ENCODE assay signal across 9 cellular contexts in the genomic region with DNA sequence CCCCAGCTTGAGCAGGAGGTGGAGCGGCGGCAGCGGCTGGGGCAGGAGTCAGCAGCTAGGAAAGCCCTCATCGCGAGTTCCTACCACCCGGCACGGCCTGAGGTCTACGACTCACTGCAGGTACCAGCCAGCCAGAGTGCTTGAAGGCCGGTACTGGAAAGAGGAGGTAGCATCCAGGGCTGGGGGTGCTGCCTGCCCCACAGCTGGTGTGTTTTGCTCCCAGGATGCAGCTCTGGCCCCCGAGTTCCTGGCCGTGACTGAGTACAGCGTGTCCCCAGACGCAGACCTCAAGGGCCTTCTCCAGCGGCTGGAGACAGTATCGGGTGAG. TPM values are rescaled to one million over a fixed set of nuclear protein-coding genes. Genes with fewer than 3 reads are reported as not detected.
DNase-seq lines count a peak whose midpoint lies in the region; ATAC-seq and TF ChIP-seq lines count a peak whose summit lies in the region.
"Had no signal": no experiment of that assay in that cellular context is flagged by ENCODE, and none has a peak within 500 bp of the region (broad histone marks: within the 10 kb centered on the region; RNA-seq: fewer than 3 reads in every experiment).

No MANE protein-coding gene starts in this region.

- H3K9me3 ChIP-seq in CD4-positive, alpha-beta memory T cell (ENCODE audit: control insufficient read depth in 1 of 2, low read length in 2 of 2): no peaks in the 10 kb centered on the region
- H3K9me3 ChIP-seq in mammary epithelial cell (replicated peaks; ENCODE audit: insufficient read depth, low read length) (no peaks in the 10 kb centered on the region), neural progenitor cell (ENCODE audit: low read depth) (no peaks in the 10 kb centered on the region)

- POLR2A ChIA-PET in CD4-positive, alpha-beta memory T cell (lab: Charles Lee; ENCODE audit: partially characterized antibody): interaction anchor here (0.8 to 3.7 kb wide), 4 partner anchors 10 to 257 kb away, joined by 3 to 67 read pairs (median 28); partner anchors contain the start of genes ABCB9, MPHOSPH9, MTRFR and VPS37B

- H3K27ac Mint-ChIP-seq in CD4-positive, alpha-beta memory T cell: peak overlapping the region in 2 of 7 donors; percentile 98 to 100
- no peak overlapping the region for H3K27ac Mint-ChIP-seq in neural progenitor cell

- in situ Hi-C loops in mammary epithelial cell (cut with MboI; ENCODE audit: low sequenced_read_pairs in 2 of 2): no loop called here

- no peak for ATAC-seq in GM18868 (IDR thresholded peaks at IDR 0.05; ENCODE audit: unreplicated experiment)
- ATAC-seq: foreskin keratinocyte had no signal

- H3K27ac ChIP-seq in CD4-positive, alpha-beta memory T cell (ENCODE audit: low read depth, low read length): peak overlapping the region; percentile 98
- H3K27ac ChIP-seq in mammary epithelial cell (ENCODE audit: insufficient read depth, low read depth, low read length) (no peak overlapping the region), neural progenitor cell (no peak overlapping the region)
- H3K27ac ChIP-seq: foreskin keratinocyte had no signal

- no TSS peak for BruUV-seq in mammary epithelial cell (replicated peaks; lab: Mats Ljungman, UMichigan)

- H4K20me1 ChIP-seq in mammary epithelial cell (ENCODE audit: insufficient read depth, low read length): no peaks in the 10 kb centered on the region
- peaks cover 6% of the 10 kb centered on the region for H4K20me1 ChIP-seq in neural progenitor cell (ENCODE audit: low read depth)

- peaks cover 45% of the 10 kb centered on the region for H3K79me2 ChIP-seq in mammary epithelial cell (ENCODE audit: insufficient read depth, low read length)
- H3K79me2 ChIP-seq in neural progenitor cell (ENCODE audit: low read depth): peaks cover 35% of the 10 kb centered on the region

- dilution Hi-C loops in mammary epithelial cell (cut with HindIII; ENCODE audit: low sequenced_read_pairs): loop anchor here (5.0 kb wide), 1 partner anchor 261 kb away; no protein-coding TSS in a partner anchor

- WGBS in mammary epithelial cell (ENCODE audit: low coverage, missing lambda C conversion rate): 76% methylated on average over 9 of the region's 15 CpGs

- peaks cover 54% of the 10 kb centered on the region for H3K4me1 ChIP-seq in CD4-positive, alpha-beta memory T cell (ENCODE audit: insufficient read depth, low read length)
- H3K4me1 ChIP-seq in mammary epithelial cell (ENCODE audit: insufficient read depth, low read length) (peaks cover 28% of the 10 kb centered on the region), neural progenitor cell (peaks cover 12% of the 10 kb centered on the region)
- H3K4me1 ChIP-seq: foreskin keratinocyte had no signal

- peaks cover 10 to 60% (median 41%) of the 10 kb centered on the region in 4 donors for H3K4me1 Mint-ChIP-seq in CD4-positive, alpha-beta memory T cell
- peaks cover 27% of the 10 kb centered on the region for H3K4me1 Mint-ChIP-seq in neural progenitor cell

- H3K4me3 ChIP-seq in CD4-positive, alpha-beta memory T cell (ENCODE audit: low read length in 2 of 2): no peak overlapping the region
- peak overlapping the region; percentile 87 for H3K4me3 ChIP-seq in NB4 (ENCODE audit: low read depth, low read length)
- peak overlapping the region in 1 of 3 experiments; percentile 8 for H3K4me3 ChIP-seq in mammary epithelial cell (replicated peaks in 1 of 3; ENCODE audit: insufficient read depth in 1 of 3, low read depth in 2 of 3, low read length in 3 of 3)
- H3K4me3 ChIP-seq in neural progenitor cell: no peak overlapping the region

- H3K4me2 ChIP-seq in mammary epithelial cell (ENCODE audit: insufficient read depth, low read depth, low read length) (peak overlapping the region; percentile 93), neural progenitor cell (no peak overlapping the region)

- no peak overlapping the region for H3K9ac ChIP-seq in mammary epithelial cell (ENCODE audit: insufficient read depth, low read length)
- no peak overlapping the region for H3K9ac ChIP-seq in neural progenitor cell

- no peak for DNase-seq in CD4-positive, alpha-beta memory T cell
- DNase-seq in NB4 (ENCODE audit: low read depth): no peak
- no peak for DNase-seq in mammary epithelial cell
- no peak for DNase-seq in neural progenitor cell (ENCODE audit: low spot score)
- no peak for DNase-seq in glomerular visceral epithelial cell (ENCODE audit: extremely low spot score)
- DNase-seq in iPS-NIHi7 (ENCODE audit: extremely low spot score): no peak
- no peak for DNase-seq in NCI-H2107 (lab: John Stamatoyannopoulos, UW)
- DNase-seq: foreskin keratinocyte had no signal

- CTCF ChIA-PET in CD4-positive, alpha-beta memory T cell (lab: Charles Lee; ENCODE audit: partially characterized antibody): no interaction called here
- CTCF ChIA-PET in mammary epithelial cell (lab: Charles Lee; ENCODE audit: low non-redundant PET): no interaction called here

- H3K36me3 ChIP-seq in CD4-positive, alpha-beta memory T cell (ENCODE audit: insufficient read depth, low read length): peaks cover 13% of the 10 kb centered on the region
- H3K36me3 ChIP-seq in mammary epithelial cell (ENCODE audit: insufficient read depth, low read length): no peaks in the 10 kb centered on the region
- no peaks in the 10 kb centered on the region for H3K36me3 ChIP-seq in neural progenitor cell

- intact Hi-C loops in CD4-positive, alpha-beta memory T cell (cut with micrococcal nuclease): loop anchor here (10.0 kb wide), 1 partner anchor 452 kb away; the partner anchor contains the start of genes KNTC1 and RSRC2
- intact Hi-C loops in mammary epithelial cell (cut with micrococcal nuclease): loop anchor here (5.0 kb wide), 1 partner anchor 626 kb away; the partner anchor contains the start of gene DDX55

- H3K36me3 Mint-ChIP-seq in CD4-positive, alpha-beta memory T cell: peaks cover 0 to 21% of the 10 kb centered on the region in 2 donors
- H3K36me3 Mint-ChIP-seq in neural progenitor cell: peaks cover 2% of the 10 kb centered on the region

- no peak overlapping the region for H2AFZ ChIP-seq in mammary epithelial cell (ENCODE audit: low read depth, low read length)
- no peak overlapping the region for H2AFZ ChIP-seq in neural progenitor cell (replicated peaks)

- TF ChIP-seq CTCF in NB4 (IDR thresholded peaks at IDR 0.05; ENCODE audit: low read depth, low read length) (no peak), mammary epithelial cell (conservative IDR thresholded peaks at IDR 0.05 in 1 of 2, IDR thresholded peaks at IDR 0.05 in 1 of 2; ENCODE audit: extremely low read depth in 1 of 2, insufficient read depth in 1 of 2, low read depth in 1 of 2, low read length in 2 of 2) (no peak), neural progenitor cell (IDR thresholded peaks at IDR 0.05) (no peak)

- H3F3A ChIP-seq in neural progenitor cell (ENCODE audit: low read depth): peaks cover 9% of the 10 kb centered on the region

- no peaks in the 10 kb centered on the region for H3K27me3 ChIP-seq in CD4-positive, alpha-beta memory T cell (ENCODE audit: insufficient read depth, low read length)
- H3K27me3 ChIP-seq in mammary epithelial cell (ENCODE audit: insufficient read depth, low read length) (no peaks in the 10 kb centered on the region), neural progenitor cell (no peaks in the 10 kb centered on the region)
- H3K27me3 ChIP-seq: foreskin keratinocyte had no signal

- H3K4me3 Mint-ChIP-seq in CD4-positive, alpha-beta memory T cell: peak overlapping the region in 6 of 8 donors; percentile 66 to 99 (median 94)
- peak overlapping the region; percentile 98 for H3K4me3 Mint-ChIP-seq in neural progenitor cell

- H3K27me3 Mint-ChIP-seq in CD4-positive, alpha-beta memory T cell: no peaks in the 10 kb centered on the region
- H3K27me3 Mint-ChIP-seq in neural progenitor cell (ENCODE audit: insufficient read depth, low read depth): no peaks in the 10 kb centered on the region

- no peak for TF ChIP-seq POLR2A in NB4 (IDR thresholded peaks at IDR 0.05; ENCODE audit: extremely low read depth, insufficient read length)

- H3K9me3 Mint-ChIP-seq in CD4-positive, alpha-beta memory T cell: peaks cover 0 to 3% (median 0%) of the 10 kb centered on the region in 8 donors
- no peaks in the 10 kb centered on the region for H3K9me3 Mint-ChIP-seq in neural progenitor cell

RNA-seq across cellular contexts. Expression of gene OGFOD2, which starts 1.6 kb away (rescaled TPM):
- total RNA-seq in CD4-positive, alpha-beta memory T cell: 10 to 100 TPM; 38.3 to 46.6 TPM
- 10 to 100 TPM; 13.9 to 15.9 TPM for polyA plus RNA-seq in CD4-positive, alpha-beta memory T cell
- total RNA-seq in mammary epithelial cell (10 to 100 TPM in 1 of 2 donors, 1 to 10 TPM in 1; 8.2 to 16.2 TPM), neural progenitor cell (ENCODE audit: low replicate concordance) (9.9 and 20.6 TPM in 2 replicates)
- 13.6 TPM for polyA plus RNA-seq in mammary epithelial cell
- 18.9 TPM for polyA minus RNA-seq in mammary epithelial cell

RNA-seq across cellular contexts. Expression of gene ARL6IP4, which starts 3.9 kb away (rescaled TPM):
- total RNA-seq in CD4-positive, alpha-beta memory T cell: 100 to 1,000 TPM; 159 to 180 TPM
- 100 to 1,000 TPM; 184 to 252 TPM for polyA plus RNA-seq in CD4-positive, alpha-beta memory T cell
- total RNA-seq in mammary epithelial cell (100 to 1,000 TPM in 1 of 2 donors, 10 to 100 TPM in 1; 70.2 to 166 TPM), neural progenitor cell (ENCODE audit: low replicate concordance) (83.8 and 143 TPM in 2 replicates)
- 183 TPM for polyA plus RNA-seq in mammary epithelial cell
- polyA minus RNA-seq in mammary epithelial cell: 171 TPM

RNA-seq across cellular contexts. Expression of gene ABCB9, which starts 10.3 kb away (rescaled TPM):
- 1 to 10 TPM; 5.9 to 7.1 TPM for total RNA-seq in CD4-positive, alpha-beta memory T cell
- 1 to 10 TPM in 1 of 2 donors, under 1 TPM in 1; 0.81 to 1.8 TPM for polyA plus RNA-seq in CD4-positive, alpha-beta memory T cell
- total RNA-seq in mammary epithelial cell: 10 to 100 TPM; 11.2 to 15.5 TPM
- 15.2 TPM for polyA plus RNA-seq in mammary epithelial cell
- polyA minus RNA-seq in mammary epithelial cell: 12.7 TPM
- 1.9 and 5.3 TPM in 2 replicates for total RNA-seq in neural progenitor cell (ENCODE audit: low replicate concordance)
